ENCODE assay signal across 14 cellular contexts in genomic region chr16:15506441-15506840, GRCh38.
DNase-seq lines count a peak whose midpoint lies in the region; ATAC-seq and TF ChIP-seq lines count a peak whose summit lies in the region.
"Had no signal": no experiment of that assay in that cellular context is flagged by ENCODE, and none has a peak within 500 bp of the region (broad histone marks: within the 10 kb centered on the region; RNA-seq: fewer than 3 reads in every experiment).

No MANE protein-coding gene starts in this region.

- H4K20me1 ChIP-seq in osteoblast (ENCODE audit: insufficient read depth, low read length): peaks cover 5% of the 10 kb centered on the region

- H3K36me3 ChIP-seq in Panc1 (ENCODE audit: control insufficient read depth, insufficient read depth, low read length) (no peaks in the 10 kb centered on the region), osteoblast (ENCODE audit: insufficient read depth, low read length) (peaks cover 2% of the 10 kb centered on the region)
- no peaks in the 10 kb centered on the region for H3K36me3 ChIP-seq in effector memory CD4-positive, alpha-beta T cell (ENCODE audit: control insufficient read depth, insufficient read depth, low read length)
- H3K36me3 ChIP-seq: HAP-1 had no signal

- H3K9me3 Mint-ChIP-seq in activated naive CD8-positive, alpha-beta T cell treated with anti-CD3 and anti-CD28 coated beads, Interleukin-2, amount 50 U/mL, for 24 hours: no peaks in the 10 kb centered on the region
- no peaks in the 10 kb centered on the region for H3K9me3 Mint-ChIP-seq in activated naive CD8-positive, alpha-beta T cell treated with anti-CD3 and anti-CD28 coated beads for 36 hours
- H3K9me3 Mint-ChIP-seq: CD4-positive, alpha-beta T cell had no signal

- ATAC-seq in activated naive CD8-positive, alpha-beta T cell treated with anti-CD3 and anti-CD28 coated beads, Interleukin-2, amount 50 U/mL, for 24 hours: no peak
- no peak for ATAC-seq in Panc1
- no peak for ATAC-seq in GM19452 (IDR thresholded peaks at IDR 0.05; ENCODE audit: unreplicated experiment)

- H3K27me3 ChIP-seq in Panc1 (ENCODE audit: control insufficient read depth, insufficient read depth, low read length) (no peaks in the 10 kb centered on the region), osteoblast (ENCODE audit: insufficient read depth, low read length) (no peaks in the 10 kb centered on the region)
- no peaks in the 10 kb centered on the region for H3K27me3 ChIP-seq in effector memory CD4-positive, alpha-beta T cell (replicated peaks; ENCODE audit: control insufficient read depth, insufficient read depth, low read length, poor library complexity, severe bottlenecking)

- POLR2A ChIA-PET in Panc1 (lab: Charles Lee): interaction anchor here (0.7 kb wide), 1 partner anchor 24 kb away, joined by 3 read pairs; no protein-coding TSS in a partner anchor

- peaks cover 23% of the 10 kb centered on the region for H3K79me2 ChIP-seq in osteoblast (ENCODE audit: insufficient read depth, low read length)

- peaks cover 8% of the 10 kb centered on the region for H3K27me3 Mint-ChIP-seq in activated naive CD8-positive, alpha-beta T cell treated with anti-CD3 and anti-CD28 coated beads, Interleukin-2, amount 50 U/mL, for 24 hours
- no peaks in the 10 kb centered on the region for H3K27me3 Mint-ChIP-seq in activated naive CD8-positive, alpha-beta T cell treated with anti-CD3 and anti-CD28 coated beads for 36 hours

- H3K4me3 Mint-ChIP-seq in activated naive CD8-positive, alpha-beta T cell treated with anti-CD3 and anti-CD28 coated beads, Interleukin-2, amount 50 U/mL, for 24 hours: no peak overlapping the region
- no peak overlapping the region for H3K4me3 Mint-ChIP-seq in activated naive CD8-positive, alpha-beta T cell treated with anti-CD3 and anti-CD28 coated beads for 36 hours
- H3K4me3 Mint-ChIP-seq: CD4-positive, alpha-beta T cell had no signal

- intact Hi-C loops in Panc1 (cut with micrococcal nuclease; ENCODE audit: unreplicated experiment): no loop called here

- no peak overlapping the region for H2AFZ ChIP-seq in osteoblast (ENCODE audit: low read length)

- H3K4me1 ChIP-seq in Panc1 (ENCODE audit: control insufficient read depth, insufficient read depth, low read length) (peaks cover 36% of the 10 kb centered on the region), osteoblast (ENCODE audit: insufficient read depth, low read length) (peaks cover 27% of the 10 kb centered on the region)
- no peaks in the 10 kb centered on the region for H3K4me1 ChIP-seq in effector memory CD4-positive, alpha-beta T cell (ENCODE audit: control insufficient read depth, insufficient read depth, low read length, poor library complexity, severe bottlenecking)
- H3K4me1 ChIP-seq: HAP-1 had no signal

- in situ Hi-C loops in Panc1 (cut with HindIII; ENCODE audit: low pct_unique_long_range_greater_than_20kb, low sequenced_read_pairs): loop anchor here (5.0 kb wide), 1 partner anchor 91 kb away; no protein-coding TSS in a partner anchor

- H3K4me3 ChIP-seq in Panc1 (ENCODE audit: low read depth in 2 of 2, low read length in 2 of 2): no peak overlapping the region
- H3K4me3 ChIP-seq in osteoblast (ENCODE audit: insufficient read depth, low read length): no peak overlapping the region
- no peak overlapping the region for H3K4me3 ChIP-seq in effector memory CD4-positive, alpha-beta T cell (ENCODE audit: insufficient read depth, low read depth, low read length, poor library complexity, severe bottlenecking)
- H3K4me3 ChIP-seq: HAP-1 had no signal

- CTCF ChIA-PET in Panc1 (lab: Charles Lee): no interaction called here

- H3K4me2 ChIP-seq in osteoblast (ENCODE audit: insufficient read depth, low read length): no peak overlapping the region

- DNase-seq in activated naive CD8-positive, alpha-beta T cell treated with anti-CD3 and anti-CD28 coated beads, Interleukin-2, amount 50 U/mL, for 24 hours: no peak
- no peak for DNase-seq in activated naive CD8-positive, alpha-beta T cell treated with anti-CD3 and anti-CD28 coated beads for 36 hours
- DNase-seq in Panc1 (ENCODE audit: low read depth, low spot score) (no peak), osteoblast (ENCODE audit: insufficient read length, low spot score, missing footprints) (no peak), COLO829 (ENCODE audit: low spot score) (no peak), SHP77 treated with DMSO at 0.1 percent for 48 hours (lab: John Stamatoyannopoulos, UW) (no peak)
- no peak for DNase-seq in effector memory CD4-positive, alpha-beta T cell
- DNase-seq: AML-193; C1 segment of cervical spinal cord; CD4-positive, alpha-beta T cell; DMS79 had no signal

- no TSS peak for BruUV-seq in Panc1 (replicated peaks; lab: Mats Ljungman, UMichigan)

- H3K36me3 Mint-ChIP-seq in activated naive CD8-positive, alpha-beta T cell treated with anti-CD3 and anti-CD28 coated beads, Interleukin-2, amount 50 U/mL, for 24 hours (ENCODE audit: low read depth): peaks cover 15% of the 10 kb centered on the region
- peaks cover 2% of the 10 kb centered on the region for H3K36me3 Mint-ChIP-seq in activated naive CD8-positive, alpha-beta T cell treated with anti-CD3 and anti-CD28 coated beads for 36 hours

- peak overlapping the region; percentile 69 for H3K27ac ChIP-seq in Panc1 (ENCODE audit: low read length)
- peak overlapping the region; percentile 49 for H3K27ac ChIP-seq in osteoblast (ENCODE audit: low read depth, low read length)
- H3K27ac ChIP-seq in effector memory CD4-positive, alpha-beta T cell (ENCODE audit: insufficient read depth, low read length, poor library complexity, severe bottlenecking): no peak overlapping the region
- H3K27ac ChIP-seq: 22Rv1 had no signal

- peaks cover 56% of the 10 kb centered on the region for H3K4me1 Mint-ChIP-seq in activated naive CD8-positive, alpha-beta T cell treated with anti-CD3 and anti-CD28 coated beads, Interleukin-2, amount 50 U/mL, for 24 hours
- peaks cover 14% of the 10 kb centered on the region for H3K4me1 Mint-ChIP-seq in activated naive CD8-positive, alpha-beta T cell treated with anti-CD3 and anti-CD28 coated beads for 36 hours

- peak overlapping the region; percentile 40 for H3K27ac Mint-ChIP-seq in activated naive CD8-positive, alpha-beta T cell treated with anti-CD3 and anti-CD28 coated beads, Interleukin-2, amount 50 U/mL, for 24 hours
- H3K27ac Mint-ChIP-seq in activated naive CD8-positive, alpha-beta T cell treated with anti-CD3 and anti-CD28 coated beads for 36 hours: no peak overlapping the region
- H3K27ac Mint-ChIP-seq: CD4-positive, alpha-beta T cell had no signal

- TF ChIP-seq CTCF in Panc1 (IDR thresholded peaks at IDR 0.05) (no peak), osteoblast (IDR thresholded peaks at IDR 0.05; ENCODE audit: extremely low read depth, low read depth, low read length) (no peak)

- H3K9me3 ChIP-seq in Panc1 (ENCODE audit: control insufficient read depth, insufficient read depth, low read depth, low read length): no peaks in the 10 kb centered on the region
- H3K9me3 ChIP-seq in osteoblast (ENCODE audit: low read depth, low read length): no peaks in the 10 kb centered on the region
- H3K9me3 ChIP-seq in effector memory CD4-positive, alpha-beta T cell (ENCODE audit: control insufficient read depth, low read length): no peaks in the 10 kb centered on the region
- H3K9me3 ChIP-seq: HAP-1 had no signal
